In the genomic region with DNA sequence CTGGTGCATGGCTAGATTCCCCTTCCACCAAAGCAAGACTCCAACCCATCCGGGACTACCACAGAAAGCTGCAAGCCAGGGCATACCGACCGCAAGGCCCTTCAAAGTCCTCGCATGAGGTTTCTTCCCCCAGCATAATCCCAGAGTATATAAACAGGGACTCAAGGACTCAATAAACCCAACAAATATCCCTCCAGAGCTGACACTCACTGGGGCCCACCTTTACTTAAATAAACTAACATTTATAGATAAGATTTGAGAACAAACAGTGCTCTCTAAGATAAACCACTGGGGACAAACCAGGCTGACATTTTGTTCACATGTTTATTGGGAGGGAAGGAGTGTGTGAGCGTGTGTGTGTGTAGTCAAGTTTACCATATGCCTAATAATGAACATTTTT, we compare ENCODE assay signal across 2 cellular contexts.
TF ChIP-seq lines count a peak whose summit lies in the region.

No MANE protein-coding gene starts in this region.

TF ChIP-seq in IMR-90, 13 proteins besides CTCF, POLR2A, EP300 and RAD21:
- TF ChIP-seq NFE2L2 (IDR thresholded peaks at IDR 0.05; ENCODE audit: low read depth, low read length) (no peak), CHD1 (IDR thresholded peaks at IDR 0.05; ENCODE audit: low read depth, low read length) (no peak), RFX5 (IDR thresholded peaks at IDR 0.05; ENCODE audit: low read depth, low read length) (no peak), MAFK (IDR thresholded peaks at IDR 0.05; ENCODE audit: low read depth, low read length) (no peak), RCOR1 (IDR thresholded peaks at IDR 0.05; ENCODE audit: insufficient replicate concordance, low read length) (no peak), FOS (IDR thresholded peaks at IDR 0.05; ENCODE audit: low read depth, low read length) (no peak), MAZ (IDR thresholded peaks at IDR 0.05; ENCODE audit: borderline replicate concordance, low read depth, low read length) (no peak), ELK1 (IDR thresholded peaks at IDR 0.05; ENCODE audit: borderline replicate concordance, low read depth, low read length) (no peak), CEBPB (IDR thresholded peaks at IDR 0.05; ENCODE audit: low read depth, low read length) (no peak)

TF ChIP-seq in H1, 55 proteins besides CTCF, POLR2A, EP300 and RAD21:
- TF ChIP-seq POU5F1 (IDR thresholded peaks at IDR 0.05; ENCODE audit: low read depth, low read length) = no peak
- no peak for TF ChIP-seq CEBPB (IDR thresholded peaks at IDR 0.05; ENCODE audit: low read depth, low read length)
- TF ChIP-seq ZNF274 (IDR thresholded peaks at IDR 0.05; ENCODE audit: borderline replicate concordance, extremely low read depth, low read length) = no peak
- TF ChIP-seq RBBP5 (IDR thresholded peaks at IDR 0.05; ENCODE audit: borderline replicate concordance, low read depth, low read length) = no peak
- no peak for TF ChIP-seq ASH2L (IDR thresholded peaks at IDR 0.05; ENCODE audit: low read length)
- no peak for TF ChIP-seq PHF8 (conservative IDR thresholded peaks at IDR 0.05; ENCODE audit: low read depth, low read length)
